Comparison of ENCODE assay signal across 1 cellular context in genomic region chr2:44777542-44777941, GRCh38.
TF ChIP-seq lines count a peak whose summit lies in the region.

No MANE protein-coding gene starts in this region.

TF ChIP-seq in HEK293, 187 proteins besides CTCF, POLR2A, EP300 and RAD21 (continued from another document):
- TF ChIP-seq TSHZ1 (tag by site-specific recombination; IDR thresholded peaks at IDR 0.05; ENCODE audit: borderline replicate concordance): 0 out of 2 replicates have a peak, but pooled peaks have one; percentile 14
- TF ChIP-seq ZNF404 (tag by site-specific recombination; IDR thresholded peaks at IDR 0.05): no peak
- no peak for TF ChIP-seq INSM2 (tag by site-specific recombination; IDR thresholded peaks at IDR 0.05)
- TF ChIP-seq ZNF792 (tag by site-specific recombination; IDR thresholded peaks at IDR 0.05): no peak
- no peak for TF ChIP-seq ZNF664 (tag by site-specific recombination; IDR thresholded peaks at IDR 0.05)
- no peak for TF ChIP-seq ZNF280C (tag by site-specific recombination; IDR thresholded peaks at IDR 0.05)
- TF ChIP-seq ZSCAN30 (tag by site-specific recombination; IDR thresholded peaks at IDR 0.05): peak; percentile 19; the same call in 1 of the 2 replicates
- TF ChIP-seq REPIN1 (tag by site-specific recombination; IDR thresholded peaks at IDR 0.05; ENCODE audit: low read depth): no peak
- no peak for TF ChIP-seq ZNF132 (tag by site-specific recombination; IDR thresholded peaks at IDR 0.05; ENCODE audit: borderline replicate concordance)
TF ChIP-seq in HEK293: peak in this region for 19.
